In the genomic region with DNA sequence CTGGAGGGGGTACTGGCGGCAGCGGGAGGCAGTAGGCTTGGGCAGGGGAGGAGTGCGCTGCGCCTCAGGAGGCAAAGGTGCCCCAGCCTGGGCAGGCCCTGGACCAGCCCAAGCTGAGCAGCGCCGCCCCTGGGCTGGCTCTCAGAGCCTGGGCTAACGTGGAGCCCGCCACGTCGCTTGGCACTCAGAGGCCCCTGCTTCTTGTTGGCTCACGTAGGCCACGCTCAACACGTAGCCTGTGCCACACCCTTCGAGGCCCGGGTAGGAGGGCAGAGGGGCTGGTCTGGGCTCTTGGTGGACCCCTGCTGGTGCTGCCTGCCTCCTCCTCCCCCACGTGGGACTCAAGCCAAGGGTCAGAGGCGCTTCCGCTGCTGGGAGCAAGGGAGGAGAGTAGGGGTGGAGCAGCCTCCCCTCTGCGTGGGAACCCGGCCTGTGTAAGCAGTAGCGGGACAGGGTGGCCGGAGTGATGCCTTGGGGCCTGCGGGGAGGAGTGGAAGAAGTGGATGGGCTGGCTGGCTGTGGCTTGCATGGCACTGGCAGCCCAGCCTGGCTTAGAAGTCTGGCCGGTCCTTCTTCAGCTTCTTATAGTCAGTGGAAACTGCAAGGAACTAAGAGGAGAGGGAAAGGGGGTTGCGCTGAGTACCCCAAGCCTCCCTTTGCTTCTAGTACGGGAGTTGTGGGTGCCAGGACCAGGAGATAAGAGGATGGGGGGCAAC, we compare ENCODE assay signal across 1 cellular context.
TF ChIP-seq lines count a peak whose summit lies in the region.

No MANE protein-coding gene starts in this region.

TF ChIP-seq in K562, 482 proteins besides CTCF, POLR2A, EP300 and RAD21 (continued from another document):
- TF ChIP-seq, protein P1, sequence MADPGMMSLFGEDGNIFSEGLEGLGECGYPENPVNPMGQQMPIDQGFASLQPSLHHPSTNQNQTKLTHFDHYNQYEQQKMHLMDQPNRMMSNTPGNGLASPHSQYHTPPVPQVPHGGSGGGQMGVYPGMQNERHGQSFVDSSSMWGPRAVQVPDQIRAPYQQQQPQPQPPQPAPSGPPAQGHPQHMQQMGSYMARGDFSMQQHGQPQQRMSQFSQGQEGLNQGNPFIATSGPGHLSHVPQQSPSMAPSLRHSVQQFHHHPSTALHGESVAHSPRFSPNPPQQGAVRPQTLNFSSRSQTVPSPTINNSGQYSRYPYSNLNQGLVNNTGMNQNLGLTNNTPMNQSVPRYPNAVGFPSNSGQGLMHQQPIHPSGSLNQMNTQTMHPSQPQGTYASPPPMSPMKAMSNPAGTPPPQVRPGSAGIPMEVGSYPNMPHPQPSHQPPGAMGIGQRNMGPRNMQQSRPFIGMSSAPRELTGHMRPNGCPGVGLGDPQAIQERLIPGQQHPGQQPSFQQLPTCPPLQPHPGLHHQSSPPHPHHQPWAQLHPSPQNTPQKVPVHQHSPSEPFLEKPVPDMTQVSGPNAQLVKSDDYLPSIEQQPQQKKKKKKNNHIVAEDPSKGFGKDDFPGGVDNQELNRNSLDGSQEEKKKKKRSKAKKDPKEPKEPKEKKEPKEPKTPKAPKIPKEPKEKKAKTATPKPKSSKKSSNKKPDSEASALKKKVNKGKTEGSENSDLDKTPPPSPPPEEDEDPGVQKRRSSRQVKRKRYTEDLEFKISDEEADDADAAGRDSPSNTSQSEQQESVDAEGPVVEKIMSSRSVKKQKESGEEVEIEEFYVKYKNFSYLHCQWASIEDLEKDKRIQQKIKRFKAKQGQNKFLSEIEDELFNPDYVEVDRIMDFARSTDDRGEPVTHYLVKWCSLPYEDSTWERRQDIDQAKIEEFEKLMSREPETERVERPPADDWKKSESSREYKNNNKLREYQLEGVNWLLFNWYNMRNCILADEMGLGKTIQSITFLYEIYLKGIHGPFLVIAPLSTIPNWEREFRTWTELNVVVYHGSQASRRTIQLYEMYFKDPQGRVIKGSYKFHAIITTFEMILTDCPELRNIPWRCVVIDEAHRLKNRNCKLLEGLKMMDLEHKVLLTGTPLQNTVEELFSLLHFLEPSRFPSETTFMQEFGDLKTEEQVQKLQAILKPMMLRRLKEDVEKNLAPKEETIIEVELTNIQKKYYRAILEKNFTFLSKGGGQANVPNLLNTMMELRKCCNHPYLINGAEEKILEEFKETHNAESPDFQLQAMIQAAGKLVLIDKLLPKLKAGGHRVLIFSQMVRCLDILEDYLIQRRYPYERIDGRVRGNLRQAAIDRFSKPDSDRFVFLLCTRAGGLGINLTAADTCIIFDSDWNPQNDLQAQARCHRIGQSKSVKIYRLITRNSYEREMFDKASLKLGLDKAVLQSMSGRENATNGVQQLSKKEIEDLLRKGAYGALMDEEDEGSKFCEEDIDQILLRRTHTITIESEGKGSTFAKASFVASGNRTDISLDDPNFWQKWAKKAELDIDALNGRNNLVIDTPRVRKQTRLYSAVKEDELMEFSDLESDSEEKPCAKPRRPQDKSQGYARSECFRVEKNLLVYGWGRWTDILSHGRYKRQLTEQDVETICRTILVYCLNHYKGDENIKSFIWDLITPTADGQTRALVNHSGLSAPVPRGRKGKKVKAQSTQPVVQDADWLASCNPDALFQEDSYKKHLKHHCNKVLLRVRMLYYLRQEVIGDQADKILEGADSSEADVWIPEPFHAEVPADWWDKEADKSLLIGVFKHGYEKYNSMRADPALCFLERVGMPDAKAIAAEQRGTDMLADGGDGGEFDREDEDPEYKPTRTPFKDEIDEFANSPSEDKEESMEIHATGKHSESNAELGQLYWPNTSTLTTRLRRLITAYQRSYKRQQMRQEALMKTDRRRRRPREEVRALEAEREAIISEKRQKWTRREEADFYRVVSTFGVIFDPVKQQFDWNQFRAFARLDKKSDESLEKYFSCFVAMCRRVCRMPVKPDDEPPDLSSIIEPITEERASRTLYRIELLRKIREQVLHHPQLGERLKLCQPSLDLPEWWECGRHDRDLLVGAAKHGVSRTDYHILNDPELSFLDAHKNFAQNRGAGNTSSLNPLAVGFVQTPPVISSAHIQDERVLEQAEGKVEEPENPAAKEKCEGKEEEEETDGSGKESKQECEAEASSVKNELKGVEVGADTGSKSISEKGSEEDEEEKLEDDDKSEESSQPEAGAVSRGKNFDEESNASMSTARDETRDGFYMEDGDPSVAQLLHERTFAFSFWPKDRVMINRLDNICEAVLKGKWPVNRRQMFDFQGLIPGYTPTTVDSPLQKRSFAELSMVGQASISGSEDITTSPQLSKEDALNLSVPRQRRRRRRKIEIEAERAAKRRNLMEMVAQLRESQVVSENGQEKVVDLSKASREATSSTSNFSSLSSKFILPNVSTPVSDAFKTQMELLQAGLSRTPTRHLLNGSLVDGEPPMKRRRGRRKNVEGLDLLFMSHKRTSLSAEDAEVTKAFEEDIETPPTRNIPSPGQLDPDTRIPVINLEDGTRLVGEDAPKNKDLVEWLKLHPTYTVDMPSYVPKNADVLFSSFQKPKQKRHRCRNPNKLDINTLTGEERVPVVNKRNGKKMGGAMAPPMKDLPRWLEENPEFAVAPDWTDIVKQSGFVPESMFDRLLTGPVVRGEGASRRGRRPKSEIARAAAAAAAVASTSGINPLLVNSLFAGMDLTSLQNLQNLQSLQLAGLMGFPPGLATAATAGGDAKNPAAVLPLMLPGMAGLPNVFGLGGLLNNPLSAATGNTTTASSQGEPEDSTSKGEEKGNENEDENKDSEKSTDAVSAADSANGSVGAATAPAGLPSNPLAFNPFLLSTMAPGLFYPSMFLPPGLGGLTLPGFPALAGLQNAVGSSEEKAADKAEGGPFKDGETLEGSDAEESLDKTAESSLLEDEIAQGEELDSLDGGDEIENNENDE (IDR thresholded peaks at IDR 0.05; ENCODE audit: low read depth, low read length): no peak
